Comparison of ENCODE assay signal across 6 cellular contexts in the genomic region with DNA sequence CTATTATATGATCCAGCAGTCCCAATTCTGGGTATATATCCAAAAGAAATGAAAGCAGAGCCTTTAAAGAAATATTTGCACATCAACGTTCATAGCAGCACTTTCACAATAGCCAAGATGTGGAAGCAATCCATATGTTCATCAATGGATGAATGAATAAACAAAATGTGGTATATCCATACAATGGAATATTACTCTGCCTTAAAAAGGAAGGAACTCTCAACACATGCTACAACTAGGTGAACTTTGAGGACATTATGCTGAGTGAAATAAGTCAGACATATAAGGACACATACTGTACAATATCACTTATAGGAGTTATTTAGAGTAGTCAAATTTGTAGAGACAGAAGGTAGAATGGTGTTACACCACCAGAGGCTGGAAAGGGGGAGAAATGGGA.
"Had no signal": no experiment of that assay in that cellular context is flagged by ENCODE, and none has a peak within 500 bp of the region (broad histone marks: within the 10 kb centered on the region; RNA-seq: fewer than 3 reads in every experiment).

No MANE protein-coding gene starts in this region.

- ATAC-seq: GM12878 had no signal

- H3K4me3 ChIP-seq: GM12878 had no signal

- DNase-seq: GDM1, GF-D8 had no signal

- FAIRE-seq: GM12878, GM12891, GM12892, GM18507 had no signal
